Comparison of ENCODE assay signal across 23 cellular contexts in genomic region chr10:6771361-6771760, GRCh38.
"Had no signal": no experiment of that assay in that cellular context is flagged by ENCODE, and none has a peak within 500 bp of the region (broad histone marks: within the 10 kb centered on the region; RNA-seq: fewer than 3 reads in every experiment).

No MANE protein-coding gene starts in this region.

- H3K27ac Mint-ChIP-seq: IgD-negative memory B cell had no signal

- H3K9ac ChIP-seq: KMS-11, SK-N-SH had no signal

- H3K4me3 ChIP-seq: K562 had no signal

- H3K9me2 ChIP-seq: SK-N-SH had no signal

- ATAC-seq: HepG2, K562 had no signal

- H3K4me3 Mint-ChIP-seq: IgD-negative memory B cell had no signal

- H3K36me3 Mint-ChIP-seq: IgD-negative memory B cell had no signal

- H3K4me2 ChIP-seq: KMS-11, SK-N-SH had no signal

- H3K27ac ChIP-seq: KMS-11 had no signal

- H3K4me1 Mint-ChIP-seq: IgD-negative memory B cell had no signal

- DNase-seq: Kasumi-1, MM.1S, NCI-H1092 treated with DMSO at 0.1 percent for 48 hours, NCI-H1436, NCI-H187, NCI-H2029, NCI-H2081 treated with DMSO at 0.1 percent for 48 hours, NCI-H2171, NCI-H226, NCI-H446, NCI-H510A, NCI-H524 treated with DMSO at 0.1 percent for 48 hours, NCI-H69, NCI-H774, Right ventricle myocardium superior, RPMI8226, SIG-M5, SK-N-SH, SW 1271 had no signal

- H3K9me3 ChIP-seq: SK-N-SH had no signal
